ENCODE assay signal across 10 cellular contexts in genomic region chr9:132410642-132411041, GRCh38. TPM values are rescaled to one million over a fixed set of nuclear protein-coding genes. Genes with fewer than 3 reads are reported as not detected.
DNase-seq lines count a peak whose midpoint lies in the region; ATAC-seq and TF ChIP-seq lines count a peak whose summit lies in the region.
"Had no signal": no experiment of that assay in that cellular context is flagged by ENCODE, and none has a peak within 500 bp of the region (broad histone marks: within the 10 kb centered on the region; RNA-seq: fewer than 3 reads in every experiment).

No MANE protein-coding gene starts in this region.

- peak; percentile 46 for ATAC-seq in T-helper 17 cell
- no peak for ATAC-seq in GM18502 (IDR thresholded peaks at IDR 0.05; ENCODE audit: poor library complexity, unreplicated experiment)
- no peak for ATAC-seq in GM21786 (IDR thresholded peaks at IDR 0.05; ENCODE audit: unreplicated experiment)

- H3K4me2 ChIP-seq in H9 (ENCODE audit: insufficient read depth, insufficient read length, low read length) (peak overlapping the region; percentile 63), fibroblast of lung (ENCODE audit: extremely low read depth, insufficient read depth, low read length) (peak overlapping the region; percentile 16)

- no peaks in the 10 kb centered on the region for H3K79me1 ChIP-seq in H9 (ENCODE audit: insufficient read depth, low read depth, low read length, poor library complexity, severe bottlenecking)

- CTCF ChIA-PET in RWPE1 (lab: Yijun Ruan, JAX) = interaction anchor here (0.6 to 1.0 kb wide), 3 partner anchors 89 to 368 kb away, joined by 3 read pairs; no protein-coding TSS in a partner anchor

- no CpG with 5 or more reads among the region's 19 CpGs for WGBS in H9 (ENCODE audit: extremely low coverage, insufficient read length, low lambda C conversion rate)

- H2BK120ac ChIP-seq in H9 (ENCODE audit: low read depth, low read length, poor library complexity, severe bottlenecking) = no peak overlapping the region

- peak overlapping the region in 1 of 4 experiments; percentile 59 for H3K4me3 ChIP-seq in fibroblast of lung (replicated peaks in 1 of 4; ENCODE audit: control extremely low read depth in 1 of 4, insufficient read depth in 1 of 4, low read depth in 3 of 4, low read length in 4 of 4)
- H3K4me3 ChIP-seq in skeletal muscle cell (ENCODE audit: low read depth, low read length) = peak overlapping the region; percentile 57

- H3K36me3 Mint-ChIP-seq in H9 (ENCODE audit: insufficient read depth in 1 of 3, low read depth in 3 of 3) = no peaks in the 10 kb centered on the region; a peak in 1 of 7 replicates
- no peaks in the 10 kb centered on the region for H3K36me3 Mint-ChIP-seq in T-helper 17 cell (ENCODE audit: low read depth)

- no peak for DNase-seq in H9
- peak in 1 of 3 donors; percentile 19 for DNase-seq in T-helper 17 cell
- no peak for DNase-seq in fibroblast of lung (ENCODE audit: low read depth in 2 of 2)
- no peak for DNase-seq in skeletal muscle cell (ENCODE audit: low read depth)
- no peak for DNase-seq in RWPE1 (ENCODE audit: low spot score)
- DNase-seq in epidermal melanocyte (ENCODE audit: insufficient read length, low spot score) = no peak

- H3K56ac ChIP-seq in H9 (ENCODE audit: insufficient read length, low read depth, low read length) = no peak overlapping the region

- H3K23ac ChIP-seq in H9 (ENCODE audit: insufficient read length, low read depth, low read length) = no peak overlapping the region

- H3K27me3 Mint-ChIP-seq in H9 (ENCODE audit: low read depth) (peaks cover 50% of the 10 kb centered on the region), T-helper 17 cell (peaks cover 29% of the 10 kb centered on the region)

- no peak overlapping the region for H2BK12ac ChIP-seq in H9 (ENCODE audit: insufficient read length, low read depth, low read length)

- no peak overlapping the region for H2AK5ac ChIP-seq in H9 (ENCODE audit: insufficient read length, low read length)

- H3K9ac ChIP-seq in H9 (ENCODE audit: extremely low read depth, insufficient read length, low read length) (no peak overlapping the region), fibroblast of lung (ENCODE audit: insufficient read depth, low read length) (no peak overlapping the region)

- H2AFZ ChIP-seq in H9 (ENCODE audit: low read length) (no peak overlapping the region), fibroblast of lung (ENCODE audit: low read length) (no peak overlapping the region)

- H3K27ac Mint-ChIP-seq in H9 (no peak overlapping the region), T-helper 17 cell (peak overlapping the region; percentile 63)

- no peaks in the 10 kb centered on the region; a peak in 2 of 5 replicates for H3K9me3 Mint-ChIP-seq in H9

- H3K27me3 ChIP-seq in H9 (ENCODE audit: insufficient read depth, low read length) = no peaks in the 10 kb centered on the region; the same call in 1 of the 2 replicates
- peaks cover 23% of the 10 kb centered on the region for H3K27me3 ChIP-seq in fibroblast of lung (ENCODE audit: control insufficient read depth, insufficient read depth, low read length)

- H2BK20ac ChIP-seq in H9 (ENCODE audit: low read depth, low read length, poor library complexity, severe bottlenecking) = no peak overlapping the region

- peaks cover 36 to 46% of the 10 kb centered on the region in 2 experiments for H3K4me1 Mint-ChIP-seq in H9
- H3K4me1 Mint-ChIP-seq in T-helper 17 cell = peaks cover 24% of the 10 kb centered on the region

- no peak overlapping the region for H3T11ph ChIP-seq in H9 (ENCODE audit: low read length)

- no peaks in the 10 kb centered on the region for H3K36me3 ChIP-seq in fibroblast of lung (ENCODE audit: control insufficient read depth, insufficient read depth, low read length)

- H2BK5ac ChIP-seq in H9 (ENCODE audit: insufficient read length, low read length) = no peak overlapping the region

- no peak overlapping the region for H3K27ac ChIP-seq in H9 (ENCODE audit: insufficient read length, low read depth, low read length)
- no peak overlapping the region for H3K27ac ChIP-seq in fibroblast of lung (ENCODE audit: insufficient read depth, low read length)
- no peak overlapping the region for H3K27ac ChIP-seq in RWPE1

- POLR2A ChIA-PET in RWPE1 (lab: Yijun Ruan, JAX; ENCODE audit: low non-redundant PET) = interaction anchor here (1.1 kb wide), 1 partner anchor 409 kb away, joined by 4 read pairs; no protein-coding TSS in a partner anchor

- H2BK15ac ChIP-seq in H9 (ENCODE audit: low read depth, low read length) = no peak overlapping the region

- H4K20me1 ChIP-seq in H9 (ENCODE audit: control insufficient read depth, insufficient read depth, insufficient read length) = no peaks in the 10 kb centered on the region
- H4K20me1 ChIP-seq in fibroblast of lung (ENCODE audit: control insufficient read depth, extremely low read depth, insufficient read depth, low read length) = no peaks in the 10 kb centered on the region

- no peak overlapping the region for H3K4ac ChIP-seq in H9 (ENCODE audit: low read depth, low read length)

- no peak overlapping the region for H3K14ac ChIP-seq in H9 (ENCODE audit: insufficient read depth, low read length)

- no peak overlapping the region for H4K91ac ChIP-seq in H9 (ENCODE audit: insufficient read length, low read depth, low read length)

- peaks cover 3% of the 10 kb centered on the region; the same call in 1 of the 2 replicates for H3K4me1 ChIP-seq in H9 (ENCODE audit: insufficient read depth, low read length)
- peaks cover 4% of the 10 kb centered on the region for H3K4me1 ChIP-seq in fibroblast of lung (ENCODE audit: control insufficient read depth, extremely low read depth, insufficient read depth, low read length)

- H4K5ac ChIP-seq in H9 (ENCODE audit: insufficient read length, low read depth, low read length) = no peak overlapping the region

- peaks cover 14% of the 10 kb centered on the region for H3K23me2 ChIP-seq in H9 (ENCODE audit: insufficient read length, low read depth, low read length, poor library complexity, severe bottlenecking)

- no peak overlapping the region for H4K8ac ChIP-seq in H9 (replicated peaks; ENCODE audit: insufficient read length, low read depth, low read length)

- TF ChIP-seq CTCF in H9 (conservative IDR thresholded peaks at IDR 0.05) = no peak
- no peak for TF ChIP-seq CTCF in fibroblast of lung (conservative IDR thresholded peaks at IDR 0.05 in 1 of 2, IDR thresholded peaks at IDR 0.05 in 1 of 2; ENCODE audit: low read depth in 1 of 2, low read length in 2 of 2)
- no peak for TF ChIP-seq CTCF in RWPE1 (conservative IDR thresholded peaks at IDR 0.05; ENCODE audit: low read depth)

- H3K79me2 ChIP-seq in H9 (ENCODE audit: insufficient read depth, low read length) = peaks cover 3% of the 10 kb centered on the region; the same call in 1 of the 2 replicates
- H3K79me2 ChIP-seq in fibroblast of lung (ENCODE audit: control insufficient read depth, insufficient read depth, low read length) = peaks cover 5% of the 10 kb centered on the region

- H3K4me3 Mint-ChIP-seq in H9 = peak overlapping the region; percentile 57 to 82
- peak overlapping the region; percentile 81 for H3K4me3 Mint-ChIP-seq in T-helper 17 cell

- no peak overlapping the region for H3K18ac ChIP-seq in H9 (ENCODE audit: insufficient read length, low read depth, low read length)

- H3K9me3 ChIP-seq in H9 (ENCODE audit: control insufficient read depth, low read depth, low read length) (no peaks in the 10 kb centered on the region), T-helper 17 cell (ENCODE audit: control insufficient read depth, low read length, poor library complexity, severe bottlenecking) (no peaks in the 10 kb centered on the region), fibroblast of lung (ENCODE audit: control insufficient read depth, insufficient read depth, low read depth, low read length) (no peaks in the 10 kb centered on the region)

RNA-seq across cellular contexts. Expression of gene CFAP77, which starts 0.6 kb away (rescaled TPM):
- 0.72 and 0.86 TPM in 2 replicates for total RNA-seq in H9 (2021)
- not detected for total RNA-seq in T-helper 17 cell
- 0.26 TPM in 1 of 2 replicates, not detected in the other for total RNA-seq in fibroblast of lung
- polyA plus RNA-seq in fibroblast of lung = not detected in 2 replicates
- not detected in 2 replicates for polyA plus RNA-seq in fibroblast of lung (2012)
- polyA minus RNA-seq in fibroblast of lung (ENCODE audit: low replicate concordance) = not detected in 2 replicates
- total RNA-seq: frontal cortex, subcutaneous adipose tissue had no signal

RNA-seq across cellular contexts. Expression of gene TTF1, which starts 4.0 kb away (rescaled TPM):
- 24.2 and 26.9 TPM in 2 replicates for total RNA-seq in H9 (2021)
- 10 to 100 TPM; 12.9 to 15.5 TPM for total RNA-seq in T-helper 17 cell
- 6.9 and 8.2 TPM in 2 replicates for total RNA-seq in fibroblast of lung
- polyA plus RNA-seq in fibroblast of lung = 11.6 and 13.4 TPM in 2 replicates
- 8.6 and 10.2 TPM in 2 replicates for polyA plus RNA-seq in fibroblast of lung (2012)
- polyA minus RNA-seq in fibroblast of lung (ENCODE audit: low replicate concordance) = not detected in 2 replicates

RNA-seq across cellular contexts. Expression of gene SETX, which starts 55.9 kb away (rescaled TPM):
- total RNA-seq in H9 (2021) (43.1 and 44.3 TPM in 2 replicates), T-helper 17 cell (10 to 100 TPM; 56.4 to 58.3 TPM), fibroblast of lung (78.1 and 78.3 TPM in 2 replicates)
- polyA plus RNA-seq in fibroblast of lung = 27.3 and 31.5 TPM in 2 replicates
- polyA plus RNA-seq in fibroblast of lung (2012) = 21.8 and 27.4 TPM in 2 replicates
- polyA minus RNA-seq in fibroblast of lung (ENCODE audit: low replicate concordance) = 24.7 and 30.9 TPM in 2 replicates
